In the genomic region with DNA sequence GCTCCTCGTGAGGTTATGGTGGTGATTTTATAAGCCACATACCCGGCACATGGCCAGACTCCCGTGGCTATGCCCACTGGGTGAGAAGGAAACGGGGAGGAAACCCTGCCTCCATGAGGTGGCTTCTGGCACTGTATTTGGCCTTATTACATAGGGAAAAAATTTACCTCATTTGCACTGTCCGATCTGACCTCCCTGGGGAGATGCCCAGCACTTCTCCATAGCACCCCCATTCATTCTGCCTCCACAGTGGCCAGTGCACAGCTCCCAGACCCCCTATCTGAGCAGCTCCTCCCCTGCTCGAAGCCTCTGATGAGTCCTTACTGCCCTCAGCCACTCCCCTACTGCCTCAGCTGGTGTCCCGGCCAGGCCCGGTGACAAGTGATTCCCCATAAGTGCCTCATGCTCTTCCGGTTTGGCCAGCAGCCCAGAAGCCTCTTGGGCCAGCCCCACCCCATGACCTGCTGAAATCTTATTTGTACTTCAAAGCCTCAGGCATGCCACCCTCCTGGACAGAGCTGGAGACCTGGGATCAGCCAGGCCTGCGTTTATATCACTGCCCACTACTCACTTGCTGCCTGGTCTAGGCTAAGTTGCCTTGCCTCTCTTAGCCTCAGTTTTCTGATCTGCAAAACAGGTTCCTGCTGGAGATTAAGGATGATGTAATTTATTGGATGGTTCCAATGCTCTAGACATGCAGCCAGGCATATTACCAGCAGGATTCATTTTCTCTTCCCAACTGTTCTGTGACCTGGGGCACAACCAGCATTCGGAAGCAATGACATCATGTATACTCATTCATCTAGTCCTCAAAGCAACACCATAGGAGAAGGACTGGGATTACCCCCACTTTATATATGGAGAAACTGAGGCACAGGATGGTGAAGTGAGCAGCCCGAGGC, we compare ENCODE assay signal across 8 cellular contexts. TPM values are rescaled to one million over a fixed set of nuclear protein-coding genes. Genes with fewer than 3 reads are reported as not detected.
DNase-seq lines count a peak whose midpoint lies in the region; ATAC-seq and TF ChIP-seq lines count a peak whose summit lies in the region.

No MANE protein-coding gene starts in this region.

- H3K36me3 ChIP-seq in kidney epithelial cell (ENCODE audit: control insufficient read depth, insufficient read depth, low read length), result no peaks in the 10 kb centered on the region

- intact Hi-C loops in posterior cingulate gyrus (cut with DNase I), result no loop called here

- no peak for TF ChIP-seq CTCF in kidney epithelial cell (IDR thresholded peaks at IDR 0.05; ENCODE audit: insufficient read depth, low read length, poor library complexity, severe bottlenecking)

- peak; percentile 66 for ATAC-seq in GM21381 (IDR thresholded peaks at IDR 0.05; ENCODE audit: unreplicated experiment)
- no peak for ATAC-seq in activated CD4-positive, CD25-positive, alpha-beta regulatory T cell treated with anti-CD3 and anti-CD28 coated beads, Interleukin-2, amount 50 U/mL, for 24 hours

- no peak overlapping the region for H3K4me3 ChIP-seq in kidney epithelial cell (ENCODE audit: low read depth, low read length)

- H3K27me3 ChIP-seq in kidney epithelial cell (ENCODE audit: control insufficient read depth, insufficient read depth, low read length), result peaks cover 14% of the 10 kb centered on the region

- DNase-seq in AG08395 (ENCODE audit: low spot score) (peak; percentile 79), NCI-H2107 (lab: John Stamatoyannopoulos, UW) (peak; percentile 42), amniotic epithelial cell (ENCODE audit: low read depth) (peak; percentile 24), kidney epithelial cell (ENCODE audit: low read depth) (peak; percentile 43), posterior cingulate gyrus (no peak)
- no peak for DNase-seq in activated CD4-positive, CD25-positive, alpha-beta regulatory T cell treated with anti-CD3 and anti-CD28 coated beads, Interleukin-2, amount 50 U/mL, for 72 hours

RNA-seq across cellular contexts. Expression of gene SLC6A6, which starts 30.6 kb away (rescaled TPM):
- 3.8 and 4.1 TPM in 2 replicates for total RNA-seq in kidney epithelial cell

Comparison
In these comparisons a context has a peak if more than half of its experiments do, and no peak if none do; other contexts are left out.
1. DNase-seq: peak in AG08395 (single experiment), NCI-H2107 (single experiment), amniotic epithelial cell (single experiment) and kidney epithelial cell (single experiment); none in posterior cingulate gyrus (0 of 10) and activated CD4-positive, CD25-positive, alpha-beta regulatory T cell treated with anti-CD3 and anti-CD28 coated beads, Interleukin-2, amount 50 U/mL, for 72 hours (single experiment).